ENCODE assay signal across 1 cellular context in the genomic region with DNA sequence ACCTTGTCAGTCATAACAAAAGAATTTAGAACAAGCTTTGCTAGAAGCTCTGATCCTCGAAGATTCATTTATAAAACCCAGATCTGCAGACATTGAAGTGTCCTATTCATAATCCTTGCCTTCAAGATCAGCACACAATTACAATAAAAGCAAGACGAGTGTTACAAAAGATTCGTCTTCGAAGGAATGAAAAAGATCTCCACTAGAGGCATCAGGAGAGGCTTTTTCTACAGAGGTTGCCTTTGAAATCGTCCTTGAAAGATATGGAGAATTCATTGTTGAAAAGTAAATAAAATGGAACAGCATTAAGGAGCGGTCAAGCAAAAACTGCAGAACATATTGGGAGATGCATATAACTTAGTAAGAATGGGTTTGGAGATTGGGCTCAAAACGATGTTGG.
TF ChIP-seq lines count a peak whose summit lies in the region.

No MANE protein-coding gene starts in this region.

TF ChIP-seq in H1, 55 proteins besides CTCF, POLR2A, EP300 and RAD21 (continued from another document):
- no peak for TF ChIP-seq SAP30 (IDR thresholded peaks at IDR 0.05; ENCODE audit: insufficient read depth, insufficient replicate concordance, low read length)
- TF ChIP-seq, protein P1, sequence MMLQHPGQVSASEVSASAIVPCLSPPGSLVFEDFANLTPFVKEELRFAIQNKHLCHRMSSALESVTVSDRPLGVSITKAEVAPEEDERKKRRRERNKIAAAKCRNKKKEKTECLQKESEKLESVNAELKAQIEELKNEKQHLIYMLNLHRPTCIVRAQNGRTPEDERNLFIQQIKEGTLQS (IDR thresholded peaks at IDR 0.05; ENCODE audit: insufficient read depth, low read depth, low read length): no peak
- TF ChIP-seq HDAC6 (IDR thresholded peaks at IDR 0.05; ENCODE audit: low read depth, low read length): no peak
TF ChIP-seq in H1: peak in this region for 0.
